In genomic region chr2:117948585-117948984, GRCh38 we compare ENCODE assay signal across 22 cellular contexts.
"Had no signal": no experiment of that assay in that cellular context is flagged by ENCODE, and none has a peak within 500 bp of the region (broad histone marks: within the 10 kb centered on the region; RNA-seq: fewer than 3 reads in every experiment).

No MANE protein-coding gene starts in this region.

- H2AFZ ChIP-seq: hepatocyte had no signal

- H3K9me3 ChIP-seq: stomach, vagina had no signal

- H3K4me2 ChIP-seq: hepatocyte had no signal

- H3K27ac ChIP-seq: foreskin keratinocyte, hepatocyte, stomach, vagina, WERI-Rb-1 had no signal

- DNase-seq: activated CD4-positive, alpha-beta T cell treated with anti-CD3 and anti-CD28 coated beads, Interleukin-2, amount 10 ng/mL, durations not matched to agents 7 days and 5 days; activated CD4-positive, CD25-positive, alpha-beta regulatory T cell treated with anti-CD3 and anti-CD28 coated beads, Interleukin-2, amount 50 U/mL, for 72 hours; activated CD8-positive, alpha-beta memory T cell treated with anti-CD3 and anti-CD28 coated beads, Interleukin-2, amount 10 ng/mL, durations not matched to agents 7 days and 5 days; activated CD8-positive, alpha-beta T cell treated with anti-CD3 and anti-CD28 coated beads for 36 hours; activated effector memory CD4-positive, alpha-beta T cell treated with anti-CD3 and anti-CD28 coated beads, Interleukin-2, amount 50 U/mL, for 16 hours; activated naive CD4-positive, alpha-beta T cell treated with anti-CD3 and anti-CD28 coated beads, Interleukin-2, amount 10 ng/mL, durations not matched to agents 7 days and 5 days; activated T-cell treated with anti-CD3 and anti-CD28 coated beads for 4 hours; aorta; dermis blood vessel endothelial cell; effector CD8-positive, alpha-beta T cell; foreskin keratinocyte; left cardiac atrium; mesenchymal stem cell; nephron progenitor cell; occipital lobe; small intestine; stimulated activated CD4-positive, alpha-beta T cell treated with anti-CD3 and anti-CD28 coated beads, Interleukin-2, amount 100 ng/mL, for 24 hours; stomach; trophoblast cell; WERI-Rb-1 had no signal

- H3K27me3 ChIP-seq: foreskin keratinocyte, hepatocyte, stomach, vagina had no signal

- H3K4me1 ChIP-seq: foreskin keratinocyte, stomach, vagina had no signal

- H3K4me3 ChIP-seq: hepatocyte, stomach, vagina had no signal
